In the genomic region with DNA sequence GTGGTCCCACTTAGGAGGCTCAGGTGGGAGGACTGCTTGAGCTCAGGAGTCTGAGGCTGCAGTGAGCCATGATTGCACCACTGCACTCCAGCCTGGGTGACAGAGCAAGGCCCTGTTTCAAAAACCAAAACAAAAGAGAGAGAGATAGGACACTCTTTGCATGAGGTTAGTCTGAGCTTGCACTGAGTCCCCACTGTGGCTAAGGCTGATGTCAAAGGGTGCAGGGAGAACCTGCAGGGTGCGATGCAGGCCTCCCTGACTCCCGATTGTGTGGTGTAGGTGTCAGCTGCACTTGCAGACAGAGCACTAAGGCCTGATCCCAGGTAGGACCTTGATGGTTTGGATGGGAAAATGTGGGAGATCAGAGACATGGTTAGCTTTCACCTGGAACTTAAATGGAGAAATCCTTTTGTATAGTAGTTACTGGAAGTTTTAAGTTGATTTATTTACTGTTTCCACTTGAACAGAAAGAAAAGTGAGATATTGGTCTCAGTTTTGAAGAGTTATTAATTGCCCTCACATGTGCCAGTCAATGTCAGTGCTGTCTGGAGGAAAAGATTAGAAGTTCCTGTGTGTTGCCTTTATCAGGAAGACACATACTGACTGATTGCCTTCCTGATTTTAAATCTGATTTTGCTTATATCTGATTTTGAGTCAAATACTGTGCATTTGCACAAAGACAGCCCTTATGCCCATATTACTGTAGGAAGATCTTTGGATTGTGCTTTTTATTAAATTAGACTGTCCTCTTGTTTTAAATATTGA, we compare ENCODE assay signal across 27 cellular contexts.
A peak's percentile ranks its signal among the peaks of the same experiment; 100 is the strongest.
DNase-seq lines count a peak whose midpoint lies in the region; ATAC-seq and TF ChIP-seq lines count a peak whose summit lies in the region.
"Had no signal": no experiment of that assay in that cellular context is flagged by ENCODE, and none has a peak within 500 bp of the region (broad histone marks: within the 10 kb centered on the region; RNA-seq: fewer than 3 reads in every experiment).

No MANE protein-coding gene starts in this region.

- no peaks in the 10 kb centered on the region for H3K9me3 ChIP-seq in osteoblast (ENCODE audit: low read depth, low read length)

- peaks cover 24% of the 10 kb centered on the region for H3K4me1 Mint-ChIP-seq in activated CD8-positive, alpha-beta memory T cell treated with anti-CD3 and anti-CD28 coated beads, Interleukin-2, amount 10 ng/mL, durations not matched to agents 7 days and 5 days
- H3K4me1 Mint-ChIP-seq in T-cell, result no peaks in the 10 kb centered on the region
- H3K4me1 Mint-ChIP-seq: CD8-positive, alpha-beta memory T cell had no signal

- no peak overlapping the region for H3K27ac ChIP-seq in osteoblast (ENCODE audit: low read depth, low read length)
- H3K27ac ChIP-seq: PC-9 had no signal

- CTCF ChIA-PET in activated CD8-positive, alpha-beta memory T cell treated with anti-CD3 and anti-CD28 coated beads, Interleukin-2, amount 10 ng/mL, durations not matched to agents 7 days and 5 days (lab: Charles Lee), result interaction anchor here (1.3 kb wide), 1 partner anchor 34 kb away, joined by 3 read pairs; no protein-coding TSS in a partner anchor
- CTCF ChIA-PET in T-cell (lab: Charles Lee), result no interaction called here

- no peak for TF ChIP-seq CTCF in osteoblast (IDR thresholded peaks at IDR 0.05; ENCODE audit: extremely low read depth, low read depth, low read length)
- TF ChIP-seq CTCF in GM20000 (IDR thresholded peaks at IDR 0.05; ENCODE audit: extremely low read depth, missing control alignments), result no peak

- POLR2A ChIA-PET in T-cell (lab: Charles Lee), result no interaction called here

- no peak for DNase-seq in activated CD8-positive, alpha-beta memory T cell treated with anti-CD3 and anti-CD28 coated beads, Interleukin-2, amount 10 ng/mL, durations not matched to agents 7 days and 5 days
- no peak for DNase-seq in activated CD8-positive, alpha-beta memory T cell treated with anti-CD3 and anti-CD28 coated beads for 24 hours
- DNase-seq in SK-N-DZ (ENCODE audit: low spot score), result peak; percentile 24
- peak; percentile 54 for DNase-seq in dermis blood vessel endothelial cell
- DNase-seq in osteoblast (ENCODE audit: insufficient read length, low spot score, missing footprints), result peak; percentile 18
- DNase-seq in T-cell, result no peak
- no peak for DNase-seq in GM20000 (ENCODE audit: low spot score)
- DNase-seq: AML-193; C1 segment of cervical spinal cord; Calu3; CD8-positive, alpha-beta memory T cell; DMS153; GDM1; H9; HFFc6; KG1; NCI-H1092; NCI-H1436; NCI-H187 treated with DMSO at 0.1 percent for 48 hours; NCI-H2107; NCI-H446 treated with DMSO at 0.1 percent for 48 hours; NCI-H526 treated with DMSO at 0.1 percent for 48 hours; PC-9; RPMI8226; SIG-M5 had no signal

- H3K4me3 Mint-ChIP-seq in activated CD8-positive, alpha-beta memory T cell treated with anti-CD3 and anti-CD28 coated beads, Interleukin-2, amount 10 ng/mL, durations not matched to agents 7 days and 5 days, result no peak overlapping the region
- no peak overlapping the region for H3K4me3 Mint-ChIP-seq in T-cell
- H3K4me3 Mint-ChIP-seq: CD8-positive, alpha-beta memory T cell; H9; HFFc6 had no signal

- H2AFZ ChIP-seq in osteoblast (ENCODE audit: low read length), result no peak overlapping the region
- H2AFZ ChIP-seq: PC-9 had no signal

- ATAC-seq in activated CD8-positive, alpha-beta memory T cell treated with anti-CD3 and anti-CD28 coated beads, Interleukin-2, amount 10 ng/mL, durations not matched to agents 7 days and 5 days, result peak; percentile 76
- ATAC-seq in T-cell (replicated peaks in 1 of 4), result no peak
- no peak for ATAC-seq in HG03457 (IDR thresholded peaks at IDR 0.05; ENCODE audit: unreplicated experiment)
- ATAC-seq: HepG2 had no signal

- peaks cover 7% of the 10 kb centered on the region for H3K36me3 Mint-ChIP-seq in activated CD8-positive, alpha-beta memory T cell treated with anti-CD3 and anti-CD28 coated beads, Interleukin-2, amount 10 ng/mL, durations not matched to agents 7 days and 5 days
- no peaks in the 10 kb centered on the region for H3K36me3 Mint-ChIP-seq in T-cell
- H3K36me3 Mint-ChIP-seq: CD8-positive, alpha-beta memory T cell had no signal

- no peak overlapping the region for H3K4me3 ChIP-seq in osteoblast (ENCODE audit: insufficient read depth, low read length)
- H3K4me3 ChIP-seq: PC-9 had no signal

- no peaks in the 10 kb centered on the region for H3K4me1 ChIP-seq in osteoblast (ENCODE audit: insufficient read depth, low read length)

- H3K27me3 ChIP-seq in osteoblast (ENCODE audit: insufficient read depth, low read length), result peaks cover 7% of the 10 kb centered on the region

- peak overlapping the region; percentile 9 for H3K27ac Mint-ChIP-seq in activated CD8-positive, alpha-beta memory T cell treated with anti-CD3 and anti-CD28 coated beads, Interleukin-2, amount 10 ng/mL, durations not matched to agents 7 days and 5 days
- H3K27ac Mint-ChIP-seq in T-cell, result no peak overlapping the region
- H3K27ac Mint-ChIP-seq: CD8-positive, alpha-beta memory T cell; H9; HFFc6 had no signal

- no peaks in the 10 kb centered on the region for H4K20me1 ChIP-seq in osteoblast (ENCODE audit: insufficient read depth, low read length)

- H3K36me3 ChIP-seq in osteoblast (ENCODE audit: insufficient read depth, low read length), result no peaks in the 10 kb centered on the region

- no peaks in the 10 kb centered on the region for H3K9me3 Mint-ChIP-seq in activated CD8-positive, alpha-beta memory T cell treated with anti-CD3 and anti-CD28 coated beads, Interleukin-2, amount 10 ng/mL, durations not matched to agents 7 days and 5 days (ENCODE audit: low read depth)
- H3K9me3 Mint-ChIP-seq in T-cell, result no peaks in the 10 kb centered on the region
- H3K9me3 Mint-ChIP-seq: CD8-positive, alpha-beta memory T cell; H9; HFFc6 had no signal

- peaks cover 35% of the 10 kb centered on the region for H3K27me3 Mint-ChIP-seq in activated CD8-positive, alpha-beta memory T cell treated with anti-CD3 and anti-CD28 coated beads, Interleukin-2, amount 10 ng/mL, durations not matched to agents 7 days and 5 days
- peaks cover 8 to 13% of the 10 kb centered on the region in 2 donors for H3K27me3 Mint-ChIP-seq in T-cell

- H3K4me2 ChIP-seq in osteoblast (ENCODE audit: insufficient read depth, low read length), result no peak overlapping the region
- H3K4me2 ChIP-seq: PC-9 had no signal

- no peaks in the 10 kb centered on the region for H3K79me2 ChIP-seq in osteoblast (ENCODE audit: insufficient read depth, low read length)

Comparison
In these comparisons a context has a peak if more than half of its experiments do, and no peak if none do; other contexts are left out.
1. DNase-seq: peak in SK-N-DZ (single experiment), dermis blood vessel endothelial cell (single experiment) and osteoblast (single experiment); none in activated CD8-positive, alpha-beta memory T cell treated with anti-CD3 and anti-CD28 coated beads, Interleukin-2, amount 10 ng/mL, durations not matched to agents 7 days and 5 days (single experiment), activated CD8-positive, alpha-beta memory T cell treated with anti-CD3 and anti-CD28 coated beads for 24 hours (single experiment), T-cell (0 of 34) and GM20000 (single experiment).